Comparison of ENCODE assay signal across 1 cellular context in the genomic region with DNA sequence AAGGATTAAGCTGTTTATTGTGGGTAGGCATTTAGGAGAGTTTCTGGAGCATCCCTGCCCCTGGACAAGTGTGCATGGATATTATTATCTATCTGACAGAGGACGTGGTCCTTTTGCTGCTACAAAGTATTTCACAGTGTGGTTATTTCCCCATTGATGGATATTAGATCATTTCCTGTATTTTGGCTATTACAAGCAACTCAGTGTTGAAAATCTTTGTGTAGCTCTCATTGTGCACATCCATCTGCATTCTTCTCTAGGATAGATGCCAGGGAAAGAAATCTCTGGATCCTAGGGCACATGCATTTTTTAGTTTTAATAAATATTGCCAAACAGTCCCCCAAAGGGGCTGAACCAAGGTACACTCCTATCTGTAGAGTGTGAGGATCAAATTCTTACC.
TF ChIP-seq lines count a peak whose summit lies in the region.

No MANE protein-coding gene starts in this region.

TF ChIP-seq in GM23338, 12 proteins besides CTCF, POLR2A, EP300 and RAD21 (continued from another document):
- TF ChIP-seq POLR2AphosphoS5 (IDR thresholded peaks at IDR 0.05; ENCODE audit: low read depth) (no peak), NANOG (IDR thresholded peaks at IDR 0.05; ENCODE audit: borderline replicate concordance) (no peak)
